33 cellular contexts compared by ENCODE assay signal in genomic region chr3:51873253-51873766, GRCh38. TPM values are rescaled to one million over a fixed set of nuclear protein-coding genes. Genes with fewer than 3 reads are reported as not detected.
"Had no signal": no experiment of that assay in that cellular context is flagged by ENCODE, and none has a peak within 500 bp of the region (broad histone marks: within the 10 kb centered on the region; RNA-seq: fewer than 3 reads in every experiment).

No MANE protein-coding gene starts in this region.

- H3K4me1 ChIP-seq: colonic mucosa, esophagus squamous epithelium, gastrocnemius medialis, heart right ventricle, left lung had no signal

- FAIRE-seq: endometrium, islet of Langerhans, keratinocyte had no signal

- H3K4me3 ChIP-seq: colonic mucosa, esophagus squamous epithelium, gastrocnemius medialis, heart right ventricle, left lung, lung, mucosa of descending colon had no signal

- ATAC-seq: effector memory CD8-positive, alpha-beta T cell; gastrocnemius medialis; heart right ventricle; left cardiac atrium; left lung; left ventricle myocardium superior; mucosa of descending colon had no signal

- H3K36me3 ChIP-seq: colonic mucosa, esophagus squamous epithelium, gastrocnemius medialis, heart right ventricle, left lung had no signal

- H3K9me3 ChIP-seq: colonic mucosa, esophagus squamous epithelium, gastrocnemius medialis, heart right ventricle, left lung, mucosa of descending colon had no signal

- DNase-seq: colonic mucosa; cortex of kidney; effector CD8-positive, alpha-beta T cell; effector memory CD8-positive, alpha-beta T cell; endodermal cell; erythroblast; esophagus squamous epithelium; foreskin fibroblast; foreskin melanocyte; gastrocnemius medialis; glutamatergic neuron; head of caudate nucleus; heart right ventricle; hippocampal formation; left cardiac atrium; left lung; left ventricle myocardium superior; mammary epithelial cell; mucosa of descending colon; naive B cell had no signal

- H3K27ac ChIP-seq: colonic mucosa, epithelial cell of prostate, esophagus squamous epithelium, gastrocnemius medialis, heart right ventricle, left lung had no signal

- H3K27me3 ChIP-seq: colonic mucosa had no signal

RNA-seq across cellular contexts. Expression of gene IQCF5, which starts 2.1 kb away (rescaled TPM):
- total RNA-seq: chondrocyte, colonic mucosa, dermis microvascular lymphatic vessel endothelial cell, endodermal cell, esophagus squamous epithelium, gastrocnemius medialis, glomerular endothelial cell, heart right ventricle, kidney epithelial cell, left cardiac atrium, left lung, left ventricle myocardium superior, lower leg skin, lung, mammary epithelial cell, mesenteric fat pad, mesothelial cell of epicardium, mucosa of descending colon, myocyte had no signal
- polyA plus RNA-seq: heart right ventricle, keratinocyte, lung, mammary epithelial cell had no signal

RNA-seq across cellular contexts. Expression of gene IQCF2, which starts 11.9 kb away (rescaled TPM):
- total RNA-seq: chondrocyte, colonic mucosa, dermis microvascular lymphatic vessel endothelial cell, endodermal cell, esophagus squamous epithelium, gastrocnemius medialis, glomerular endothelial cell, heart right ventricle, kidney epithelial cell, left cardiac atrium, left lung, left ventricle myocardium superior, lower leg skin, lung, mammary epithelial cell, mesenteric fat pad, mesothelial cell of epicardium, mucosa of descending colon, myocyte had no signal
- polyA plus RNA-seq: heart right ventricle, keratinocyte, lung, mammary epithelial cell had no signal

RNA-seq across cellular contexts. Expression of gene IQCF1, which starts 29.8 kb away (rescaled TPM):
- total RNA-seq: chondrocyte, colonic mucosa, dermis microvascular lymphatic vessel endothelial cell, esophagus squamous epithelium, gastrocnemius medialis, glomerular endothelial cell, heart right ventricle, kidney epithelial cell, left cardiac atrium, left lung, left ventricle myocardium superior, lower leg skin, lung, mammary epithelial cell, mesenteric fat pad, mesothelial cell of epicardium, mucosa of descending colon, myocyte had no signal
- polyA plus RNA-seq: heart right ventricle, keratinocyte, lung had no signal
